Comparison of ENCODE assay signal across 1 cellular context in the genomic region with DNA sequence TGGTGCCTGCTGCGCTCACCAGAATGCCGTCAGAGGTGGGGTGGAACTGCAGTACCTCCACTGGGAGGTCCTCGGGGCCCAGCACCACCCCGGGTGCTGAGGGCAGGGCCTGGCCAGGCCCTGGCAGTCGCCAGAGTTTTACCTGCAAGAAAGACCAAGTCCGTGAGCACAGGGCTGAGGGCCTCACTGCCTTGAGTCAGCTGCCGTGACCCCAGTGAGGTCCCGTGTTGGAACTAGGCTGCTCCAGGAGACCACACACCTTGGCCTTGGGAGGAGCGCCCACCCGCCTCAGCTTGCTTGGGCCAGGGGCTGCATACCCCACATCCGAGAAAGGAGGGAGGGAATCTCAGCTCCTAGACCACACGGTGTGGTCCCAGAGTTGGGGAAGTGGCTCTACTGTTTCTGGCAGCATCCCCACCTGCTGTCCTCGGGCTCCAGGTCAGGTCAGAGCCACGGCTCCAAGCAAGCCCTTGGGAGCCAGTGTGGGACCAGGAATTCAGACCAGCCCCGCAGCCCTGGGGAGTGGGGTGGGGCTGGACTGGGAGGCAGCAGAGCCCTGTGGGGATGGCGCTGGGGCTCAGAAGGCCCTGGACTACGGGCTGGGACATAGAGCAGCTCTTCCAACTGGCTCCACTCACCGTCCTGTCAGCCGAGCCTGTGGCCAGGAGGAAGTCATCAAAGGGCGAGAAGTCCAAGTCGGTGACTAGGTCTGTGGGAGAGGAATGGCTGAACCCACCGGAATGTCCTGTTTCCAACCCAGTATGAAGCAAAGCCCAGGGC.
TF ChIP-seq lines count a peak whose summit lies in the region.

No MANE protein-coding gene starts in this region.

TF ChIP-seq in GM12891, 5 proteins besides CTCF, POLR2A, EP300 and RAD21:
- TF ChIP-seq POLR2AphosphoS5 (IDR thresholded peaks at IDR 0.05; ENCODE audit: low read depth, low read length) (no peak), PAX5 (IDR thresholded peaks at IDR 0.05; ENCODE audit: insufficient read depth, low read length, severe bottlenecking) (no peak), SPI1 (IDR thresholded peaks at IDR 0.05; ENCODE audit: low read depth, low read length) (no peak), TAF1 (IDR thresholded peaks at IDR 0.05; ENCODE audit: low read depth, low read length) (no peak)
